In genomic region chr15:33292718-33293307, GRCh38 we compare ENCODE assay signal across 8 cellular contexts. TPM values are rescaled to one million over a fixed set of nuclear protein-coding genes. Genes with fewer than 3 reads are reported as not detected.
A peak's percentile ranks its signal among the peaks of the same experiment; 100 is the strongest.
DNase-seq lines count a peak whose midpoint lies in the region; ATAC-seq and TF ChIP-seq lines count a peak whose summit lies in the region.

No MANE protein-coding gene starts in this region.

- H3K4me2 ChIP-seq in DND-41 (ENCODE audit: insufficient read depth, low read length): no peak overlapping the region
- H3K4me2 ChIP-seq in OCI-LY3 (ENCODE audit: low read length): peak overlapping the region; percentile 42

- DNase-seq in DND-41: peak; percentile 58
- DNase-seq in HT1080 (ENCODE audit: low read depth): peak; percentile 45
- DNase-seq in amniotic stem cell (lab: John Stamatoyannopoulos, UW): peak; percentile 46
- DNase-seq in iPS-NIHi11 (ENCODE audit: low spot score): peak; percentile 66
- DNase-seq in stimulated activated CD4-positive, alpha-beta T cell treated with anti-CD3 and anti-CD28 coated beads, Interleukin-4, amount 100 ng/mL, for 1 hour: peak; percentile 45

- H4K20me1 ChIP-seq in DND-41 (ENCODE audit: insufficient read depth, low read length): no peaks in the 10 kb centered on the region
- no peaks in the 10 kb centered on the region for H4K20me1 ChIP-seq in OCI-LY3 (ENCODE audit: insufficient read depth, low read length)

- H3K4me1 ChIP-seq in DND-41 (ENCODE audit: insufficient read depth, low read length): no peaks in the 10 kb centered on the region
- peaks cover 12% of the 10 kb centered on the region for H3K4me1 ChIP-seq in OCI-LY3 (ENCODE audit: low read length)

- H3K9me3 ChIP-seq in DND-41 (ENCODE audit: insufficient read depth, low read length, severe bottlenecking) (no peaks in the 10 kb centered on the region), OCI-LY3 (ENCODE audit: insufficient read depth, low read length) (no peaks in the 10 kb centered on the region)

- peak; percentile 70 for ATAC-seq in DND-41 (ENCODE audit: insufficient read depth, low read depth)
- ATAC-seq in GM18520 (IDR thresholded peaks at IDR 0.05; ENCODE audit: unreplicated experiment): no peak
- no peak for ATAC-seq in HG03139 (IDR thresholded peaks at IDR 0.05; ENCODE audit: unreplicated experiment)

- H2AFZ ChIP-seq in DND-41 (ENCODE audit: low read depth, low read length) (no peak overlapping the region), OCI-LY3 (ENCODE audit: low read depth, low read length) (no peak overlapping the region)

- H3K9ac ChIP-seq in DND-41 (ENCODE audit: low read depth, low read length) (no peak overlapping the region), OCI-LY3 (ENCODE audit: low read length) (no peak overlapping the region)

- H3K4me3 ChIP-seq in DND-41 (ENCODE audit: low read depth in 1 of 2, low read length in 2 of 2): no peak overlapping the region
- H3K4me3 ChIP-seq in OCI-LY3 (ENCODE audit: low read length): no peak overlapping the region

- H3K36me3 ChIP-seq in DND-41 (ENCODE audit: insufficient read depth, low read length) (no peaks in the 10 kb centered on the region), OCI-LY3 (replicated peaks; ENCODE audit: low read depth, low read length) (no peaks in the 10 kb centered on the region)

- no peak overlapping the region for H3K27ac ChIP-seq in DND-41 (ENCODE audit: low read length)
- H3K27ac ChIP-seq in OCI-LY3 (ENCODE audit: low read length): no peak overlapping the region

- H3K27me3 ChIP-seq in DND-41 (ENCODE audit: insufficient read depth, low read length, poor library complexity) (no peaks in the 10 kb centered on the region), OCI-LY3 (ENCODE audit: low read depth, low read length) (peaks cover 20% of the 10 kb centered on the region; the same call in 1 of the 2 replicates)

- H3K79me2 ChIP-seq in DND-41 (ENCODE audit: insufficient read depth, low read length): no peaks in the 10 kb centered on the region
- H3K79me2 ChIP-seq in OCI-LY3 (ENCODE audit: low read length): no peaks in the 10 kb centered on the region

- TF ChIP-seq CTCF in DND-41 (IDR thresholded peaks at IDR 0.05; ENCODE audit: borderline replicate concordance, extremely low read depth, low read length, poor library complexity, severe bottlenecking) (peak; percentile 78), OCI-LY3 (IDR thresholded peaks at IDR 0.05; ENCODE audit: low read depth, low read length) (peak; percentile 94)

RNA-seq across cellular contexts. Expression of gene RYR3, which starts 18.0 kb away (rescaled TPM):
- 0.02 and 0.03 TPM in 2 replicates for total RNA-seq in HT1080 (2014; rRNA removed; shearing (Covaris generic))
- polyA plus RNA-seq in HT1080 (2015; cell fraction: cytosol; rRNA removed): 0.02 and 0.09 TPM in 2 replicates
- polyA plus RNA-seq in HT1080 (2015; cell fraction: nucleus; rRNA removed): 0.07 and 0.17 TPM in 2 replicates
